In genomic region chr1:245693116-245693515, GRCh38 we compare ENCODE assay signal across 25 cellular contexts.
"Had no signal": no experiment of that assay in that cellular context is flagged by ENCODE, and none has a peak within 500 bp of the region (broad histone marks: within the 10 kb centered on the region; RNA-seq: fewer than 3 reads in every experiment).

No MANE protein-coding gene starts in this region.

- H3K4me1 ChIP-seq: body of pancreas, esophagus squamous epithelium, gastroesophageal sphincter had no signal

- H3K36me3 ChIP-seq: esophagus squamous epithelium, gastroesophageal sphincter, WERI-Rb-1 had no signal

- H3K27me3 ChIP-seq: body of pancreas, gastroesophageal sphincter had no signal

- H3K27ac ChIP-seq: body of pancreas, epithelial cell of prostate, esophagus squamous epithelium, gastroesophageal sphincter, WERI-Rb-1 had no signal

- ATAC-seq: activated CD4-positive, CD25-positive, alpha-beta regulatory T cell treated with anti-CD3 and anti-CD28 coated beads, Interleukin-2, amount 50 U/mL, for 24 hours; activated CD8-positive, alpha-beta T cell treated with anti-CD3 and anti-CD28 coated beads for 36 hours; activated T-cell treated with anti-CD3 and anti-CD28 coated beads, Interleukin-2, amount 50 U/mL, for 4 hours; activated T-helper 17 cell treated with anti-CD3 and anti-CD28 coated beads, Interleukin-2, amount 50 U/mL, for 72 hours; body of pancreas; gastroesophageal sphincter; T-helper 17 cell had no signal

- H3K4me3 ChIP-seq: body of pancreas, esophagus squamous epithelium, gastroesophageal sphincter had no signal

- H3K9me3 ChIP-seq: body of pancreas, esophagus squamous epithelium had no signal

- DNase-seq: activated B cell treated with CpG ODN at 0.5 μM for 24 hours; activated CD4-positive, alpha-beta T cell treated with anti-CD3 and anti-CD28 coated beads for 48 hours; activated CD4-positive, alpha-beta T cell treated with anti-CD3 and anti-CD28 coated beads, Interleukin-2, amount 50 U/mL, for 1 hour; activated CD4-positive, alpha-beta T cell treated with anti-CD3 and anti-CD28 coated beads, Interleukin-2, amount 50 U/mL, for 48 hours; activated CD8-positive, alpha-beta memory T cell treated with anti-CD3 and anti-CD28 coated beads for 24 hours; activated CD8-positive, alpha-beta T cell treated with anti-CD3 and anti-CD28 coated beads for 36 hours; activated effector memory CD4-positive, alpha-beta T cell treated with Interleukin-2 at 50 U/mL for 16 hours; activated gamma-delta T cell treated with Interleukin-2 at 50 U/mL for 16 hours; activated naive CD4-positive, alpha-beta T cell treated with anti-CD3 and anti-CD28 coated beads, Interleukin-2, amount 50 U/mL, for 16 hours; activated naive CD4-positive, alpha-beta T cell treated with Interleukin-2 at 50 U/mL for 16 hours; activated T-cell treated with anti-CD3 and anti-CD28 coated beads, Interleukin-2, amount 50 U/mL, for 4 hours; amniotic stem cell; anterior cingulate cortex; body of pancreas; effector CD8-positive, alpha-beta T cell; esophagus squamous epithelium; foreskin melanocyte; T-helper 1 cell; T-helper 17 cell; T1000; WERI-Rb-1 had no signal
